In genomic region chr5:95843733-95844223, GRCh38 we compare ENCODE assay signal across 10 cellular contexts. TPM values are rescaled to one million over a fixed set of nuclear protein-coding genes. Genes with fewer than 3 reads are reported as not detected.
A peak's percentile ranks its signal among the peaks of the same experiment; 100 is the strongest.
DNase-seq lines count a peak whose midpoint lies in the region; ATAC-seq and TF ChIP-seq lines count a peak whose summit lies in the region.
"Had no signal": no experiment of that assay in that cellular context is flagged by ENCODE, and none has a peak within 500 bp of the region (broad histone marks: within the 10 kb centered on the region; RNA-seq: fewer than 3 reads in every experiment).

No MANE protein-coding gene starts in this region.

- POLR2A ChIA-PET in Caco-2 (lab: Charles Lee): no interaction called here

- H3K4me3 Mint-ChIP-seq in activated naive CD4-positive, alpha-beta T cell treated with anti-CD3 and anti-CD28 coated beads, Interleukin-2, amount 50 U/mL, for 24 hours: no peak overlapping the region
- H3K4me3 Mint-ChIP-seq in activated T-helper 1 cell treated with anti-CD3 and anti-CD28 coated beads, Interleukin-12 subunit alpha, Interleukin-12 subunit beta, Interleukin-2, Interleukin-4 antibody, amounts not matched to agents 30 ng/mL and 10 ng/mL and 1 ng/mL, durations not matched to agents 14 hours and 24 hours and 36 hours: peak overlapping the region; percentile 27
- H3K4me3 Mint-ChIP-seq in immature natural killer cell (no peak overlapping the region), Caco-2 (ENCODE audit: unreplicated experiment) (no peak overlapping the region)

- BruUV-seq in Caco-2 (replicated peaks; lab: Mats Ljungman, UMichigan): no TSS peak

- CTCF ChIA-PET in Caco-2 (lab: Charles Lee): interaction anchor here (2.0 kb wide), 1 partner anchor 63 kb away, joined by 12 read pairs; no protein-coding TSS in a partner anchor

- H3K4me3 ChIP-seq in tibial nerve (no peak overlapping the region), Caco-2 (ENCODE audit: low read depth, low read length) (no peak overlapping the region)

- peak overlapping the region; percentile 96 for H3K27ac Mint-ChIP-seq in activated naive CD4-positive, alpha-beta T cell treated with anti-CD3 and anti-CD28 coated beads, Interleukin-2, amount 50 U/mL, for 24 hours
- H3K27ac Mint-ChIP-seq in activated T-helper 1 cell treated with anti-CD3 and anti-CD28 coated beads, Interleukin-12 subunit alpha, Interleukin-12 subunit beta, Interleukin-2, Interleukin-4 antibody, amounts not matched to agents 30 ng/mL and 10 ng/mL and 1 ng/mL, durations not matched to agents 14 hours and 24 hours and 36 hours: no peak overlapping the region
- peak overlapping the region in 4 of 6 donors; percentile 63 to 83 (median 78) for H3K27ac Mint-ChIP-seq in immature natural killer cell
- H3K27ac Mint-ChIP-seq in Caco-2 (ENCODE audit: unreplicated experiment): no peak overlapping the region

- peak overlapping the region in 3 of 4 donors; percentile 26 to 72 (median 70) for H3K27ac ChIP-seq in tibial nerve

- no peaks in the 10 kb centered on the region for H3K36me3 Mint-ChIP-seq in activated naive CD4-positive, alpha-beta T cell treated with anti-CD3 and anti-CD28 coated beads, Interleukin-2, amount 50 U/mL, for 24 hours
- no peaks in the 10 kb centered on the region for H3K36me3 Mint-ChIP-seq in activated T-helper 1 cell treated with anti-CD3 and anti-CD28 coated beads, Interleukin-12 subunit alpha, Interleukin-12 subunit beta, Interleukin-2, Interleukin-4 antibody, amounts not matched to agents 30 ng/mL and 10 ng/mL and 1 ng/mL, durations not matched to agents 14 hours and 24 hours and 36 hours (ENCODE audit: low read depth)
- no peaks in the 10 kb centered on the region for H3K36me3 Mint-ChIP-seq in immature natural killer cell
- H3K36me3 Mint-ChIP-seq in Caco-2 (ENCODE audit: insufficient read depth, unreplicated experiment): no peaks in the 10 kb centered on the region

- TF ChIP-seq EP300 in tibial nerve (IDR thresholded peaks at IDR 0.05): peak in 1 of 2 donors; percentile 72

- intact Hi-C loops in activated T-helper 1 cell treated with anti-CD3 and anti-CD28 coated beads, Interleukin-12 subunit alpha, Interleukin-12 subunit beta, Interleukin-2, Interleukin-4 antibody, amounts not matched to agents 30 ng/mL and 10 ng/mL and 1 ng/mL, durations not matched to agents 14 hours and 24 hours and 36 hours (cut with micrococcal nuclease): loop anchor here (1.0 to 2.0 kb wide), 5 partner anchors 8 to 196 kb away; no protein-coding TSS in a partner anchor
- intact Hi-C loops in Caco-2 (cut with micrococcal nuclease; ENCODE audit: unreplicated experiment): loop anchor here (1.0 to 10.0 kb wide), 2 partner anchors 62 to 289 kb away; partner anchors contain the start of genes ARSK and SKIC3

- WGBS in tibial nerve, 2 donors: 63 to 68% methylated on average over 3 of the region's 3 CpGs

- no peaks in the 10 kb centered on the region for H3K36me3 ChIP-seq in tibial nerve
- no peaks in the 10 kb centered on the region for H3K36me3 ChIP-seq in Caco-2 (ENCODE audit: control insufficient read depth, insufficient read depth, low read length)

- peaks cover 12% of the 10 kb centered on the region for H3K4me1 Mint-ChIP-seq in activated naive CD4-positive, alpha-beta T cell treated with anti-CD3 and anti-CD28 coated beads, Interleukin-2, amount 50 U/mL, for 24 hours
- H3K4me1 Mint-ChIP-seq in activated T-helper 1 cell treated with anti-CD3 and anti-CD28 coated beads, Interleukin-12 subunit alpha, Interleukin-12 subunit beta, Interleukin-2, Interleukin-4 antibody, amounts not matched to agents 30 ng/mL and 10 ng/mL and 1 ng/mL, durations not matched to agents 14 hours and 24 hours and 36 hours (ENCODE audit: low read depth): peaks cover 32% of the 10 kb centered on the region
- H3K4me1 Mint-ChIP-seq in immature natural killer cell (peaks cover 10 to 15% of the 10 kb centered on the region in 2 donors), Caco-2 (ENCODE audit: low read depth, unreplicated experiment) (no peaks in the 10 kb centered on the region)

- H3K4me1 ChIP-seq in tibial nerve (peaks cover 0 to 24% (median 8%) of the 10 kb centered on the region in 4 donors), Caco-2 (no peaks in the 10 kb centered on the region)

- H3K9me3 ChIP-seq in tibial nerve (no peaks in the 10 kb centered on the region), Caco-2 (no peaks in the 10 kb centered on the region)

- no peak for DNase-seq in activated naive CD4-positive, alpha-beta T cell treated with anti-CD3 and anti-CD28 coated beads, Interleukin-2, amount 50 U/mL, for 16 hours
- DNase-seq in activated T-helper 1 cell treated with anti-CD3 and anti-CD28 coated beads, Interleukin-12 subunit alpha, Interleukin-12 subunit beta, Interleukin-2, Interleukin-4 antibody, amounts not matched to agents 30 ng/mL and 10 ng/mL and 1 ng/mL, durations not matched to agents 14 hours and 24 hours and 36 hours (ENCODE audit: low spot score): no peak
- no peak for DNase-seq in immature natural killer cell
- DNase-seq in tibial nerve (ENCODE audit: low spot score in 2 of 2): peak in 1 of 2 donors; percentile 59
- DNase-seq in Caco-2: no peak
- DNase-seq: activated T-cell treated with anti-CD3 and anti-CD28 coated beads for 4 hours, NCI-H226 had no signal

- no peaks in the 10 kb centered on the region for H3K27me3 Mint-ChIP-seq in activated naive CD4-positive, alpha-beta T cell treated with anti-CD3 and anti-CD28 coated beads, Interleukin-2, amount 50 U/mL, for 24 hours
- H3K27me3 Mint-ChIP-seq in activated T-helper 1 cell treated with anti-CD3 and anti-CD28 coated beads, Interleukin-12 subunit alpha, Interleukin-12 subunit beta, Interleukin-2, Interleukin-4 antibody, amounts not matched to agents 30 ng/mL and 10 ng/mL and 1 ng/mL, durations not matched to agents 14 hours and 24 hours and 36 hours (ENCODE audit: insufficient read depth): peaks cover 9% of the 10 kb centered on the region
- H3K27me3 Mint-ChIP-seq in immature natural killer cell (ENCODE audit: low read depth in 3 of 3): peaks cover 0 to 4% (median 3%) of the 10 kb centered on the region in 3 donors
- H3K27me3 Mint-ChIP-seq in Caco-2 (ENCODE audit: insufficient read depth, unreplicated experiment): no peaks in the 10 kb centered on the region

- no peaks in the 10 kb centered on the region for H3K9me3 Mint-ChIP-seq in activated naive CD4-positive, alpha-beta T cell treated with anti-CD3 and anti-CD28 coated beads, Interleukin-2, amount 50 U/mL, for 24 hours
- no peaks in the 10 kb centered on the region for H3K9me3 Mint-ChIP-seq in activated T-helper 1 cell treated with anti-CD3 and anti-CD28 coated beads, Interleukin-12 subunit alpha, Interleukin-12 subunit beta, Interleukin-2, Interleukin-4 antibody, amounts not matched to agents 30 ng/mL and 10 ng/mL and 1 ng/mL, durations not matched to agents 14 hours and 24 hours and 36 hours
- H3K9me3 Mint-ChIP-seq in immature natural killer cell (no peaks in the 10 kb centered on the region), Caco-2 (ENCODE audit: unreplicated experiment) (no peaks in the 10 kb centered on the region)

- ATAC-seq in GM18511 (IDR thresholded peaks at IDR 0.05; ENCODE audit: unreplicated experiment) (no peak), HG03571 (IDR thresholded peaks at IDR 0.05; ENCODE audit: unreplicated experiment) (no peak)

- no peak for TF ChIP-seq POLR2A in tibial nerve (IDR thresholded peaks at IDR 0.05)

- H3K27me3 ChIP-seq in tibial nerve (no peaks in the 10 kb centered on the region), Caco-2 (replicated peaks; ENCODE audit: control insufficient read depth, insufficient read depth, low read length) (no peaks in the 10 kb centered on the region)

- TF ChIP-seq CTCF in tibial nerve (IDR thresholded peaks at IDR 0.05) (no peak), Caco-2 (IDR thresholded peaks at IDR 0.05; ENCODE audit: insufficient read depth in 1 of 2, low read depth in 1 of 2, low read length in 1 of 2, severe bottlenecking in 1 of 2, unreplicated experiment in 1 of 2) (no peak)

RNA-seq across cellular contexts. Expression of gene GLRX, which starts 21.3 kb away (rescaled TPM):
- 17.2 and 18.3 TPM in 2 replicates for total RNA-seq in activated T-helper 1 cell treated with anti-CD3 and anti-CD28 coated beads, Interleukin-12 subunit alpha, Interleukin-12 subunit beta, Interleukin-2, Interleukin-4 antibody, amounts not matched to agents 30 ng/mL and 10 ng/mL and 1 ng/mL, durations not matched to agents 14 hours and 24 hours and 36 hours
- polyA plus RNA-seq in immature natural killer cell: 100 to 1,000 TPM; 261 to 295 (median 263) TPM
- total RNA-seq in tibial nerve (10 to 100 TPM; 15.3 to 72.0 (median 40.4) TPM), Caco-2 (2022) (17.9 and 26.4 TPM in 2 replicates)

Comparison
In these comparisons a context has a peak if more than half of its experiments do, and no peak if none do; other contexts are left out.
1. H3K27ac Mint-ChIP-seq: peak in activated naive CD4-positive, alpha-beta T cell treated with anti-CD3 and anti-CD28 coated beads, Interleukin-2, amount 50 U/mL, for 24 hours (single experiment) and immature natural killer cell (4 of 6); none in activated T-helper 1 cell treated with anti-CD3 and anti-CD28 coated beads, Interleukin-12 subunit alpha, Interleukin-12 subunit beta, Interleukin-2, Interleukin-4 antibody, amounts not matched to agents 30 ng/mL and 10 ng/mL and 1 ng/mL, durations not matched to agents 14 hours and 24 hours and 36 hours (single experiment) and Caco-2 (single experiment).